20 cellular contexts compared by ENCODE assay signal in genomic region chr4:146245899-146246298, GRCh38. TPM values are rescaled to one million over a fixed set of nuclear protein-coding genes. Genes with fewer than 3 reads are reported as not detected.
DNase-seq lines count a peak whose midpoint lies in the region; ATAC-seq and TF ChIP-seq lines count a peak whose summit lies in the region.
"Had no signal": no experiment of that assay in that cellular context is flagged by ENCODE, and none has a peak within 500 bp of the region (broad histone marks: within the 10 kb centered on the region; RNA-seq: fewer than 3 reads in every experiment).

No MANE protein-coding gene starts in this region.

- no peak overlapping the region for H3K4me3 ChIP-seq in coronary artery
- H3K4me3 ChIP-seq: gastroesophageal sphincter had no signal

- peaks cover 53% of the 10 kb centered on the region for H3K4me1 Mint-ChIP-seq in activated naive CD8-positive, alpha-beta T cell treated with anti-CD3 and anti-CD28 coated beads, Interleukin-2, amount 50 U/mL, for 24 hours
- peaks cover 32% of the 10 kb centered on the region for H3K4me1 Mint-ChIP-seq in activated naive CD8-positive, alpha-beta T cell treated with anti-CD3 and anti-CD28 coated beads for 36 hours
- peaks cover 53% of the 10 kb centered on the region for H3K4me1 Mint-ChIP-seq in stimulated activated naive CD8-positive, alpha-beta T cell treated with anti-CD3 and anti-CD28 coated beads, Interleukin-15, Interleukin-2, amounts not matched to agents 100 ng/mL and 50 ng/mL, for 24 hours (ENCODE audit: low read depth)

- H3K27ac ChIP-seq in coronary artery = peak overlapping the region; percentile 3 to 47

- H3K4me3 Mint-ChIP-seq in activated naive CD8-positive, alpha-beta T cell treated with anti-CD3 and anti-CD28 coated beads, Interleukin-2, amount 50 U/mL, for 24 hours = no peak overlapping the region
- no peak overlapping the region for H3K4me3 Mint-ChIP-seq in activated naive CD8-positive, alpha-beta T cell treated with anti-CD3 and anti-CD28 coated beads for 36 hours
- H3K4me3 Mint-ChIP-seq in stimulated activated naive CD8-positive, alpha-beta T cell treated with anti-CD3 and anti-CD28 coated beads, Interleukin-15, Interleukin-2, amounts not matched to agents 100 ng/mL and 50 ng/mL, for 24 hours = peak overlapping the region; percentile 6
- H3K4me3 Mint-ChIP-seq: H9 had no signal

- no peak for TF ChIP-seq CTCF in coronary artery (IDR thresholded peaks at IDR 0.05)

- peaks cover 4% of the 10 kb centered on the region for H3K9me3 Mint-ChIP-seq in activated naive CD8-positive, alpha-beta T cell treated with anti-CD3 and anti-CD28 coated beads, Interleukin-2, amount 50 U/mL, for 24 hours
- H3K9me3 Mint-ChIP-seq in activated naive CD8-positive, alpha-beta T cell treated with anti-CD3 and anti-CD28 coated beads for 36 hours = no peaks in the 10 kb centered on the region
- no peaks in the 10 kb centered on the region for H3K9me3 Mint-ChIP-seq in stimulated activated naive CD8-positive, alpha-beta T cell treated with anti-CD3 and anti-CD28 coated beads, Interleukin-15, Interleukin-2, amounts not matched to agents 100 ng/mL and 50 ng/mL, for 24 hours
- H3K9me3 Mint-ChIP-seq: CD4-positive, CD25-positive, alpha-beta regulatory T cell; H9 had no signal

- H3K36me3 Mint-ChIP-seq in activated naive CD8-positive, alpha-beta T cell treated with anti-CD3 and anti-CD28 coated beads, Interleukin-2, amount 50 U/mL, for 24 hours (ENCODE audit: low read depth) = no peaks in the 10 kb centered on the region
- peaks cover 2% of the 10 kb centered on the region for H3K36me3 Mint-ChIP-seq in activated naive CD8-positive, alpha-beta T cell treated with anti-CD3 and anti-CD28 coated beads for 36 hours
- peaks cover 3% of the 10 kb centered on the region for H3K36me3 Mint-ChIP-seq in stimulated activated naive CD8-positive, alpha-beta T cell treated with anti-CD3 and anti-CD28 coated beads, Interleukin-15, Interleukin-2, amounts not matched to agents 100 ng/mL and 50 ng/mL, for 24 hours (ENCODE audit: low read depth)
- H3K36me3 Mint-ChIP-seq: CD4-positive, CD25-positive, alpha-beta regulatory T cell had no signal

- no peaks in the 10 kb centered on the region for H3K27me3 Mint-ChIP-seq in activated naive CD8-positive, alpha-beta T cell treated with anti-CD3 and anti-CD28 coated beads, Interleukin-2, amount 50 U/mL, for 24 hours
- H3K27me3 Mint-ChIP-seq in activated naive CD8-positive, alpha-beta T cell treated with anti-CD3 and anti-CD28 coated beads for 36 hours = peaks cover 3% of the 10 kb centered on the region
- H3K27me3 Mint-ChIP-seq in stimulated activated naive CD8-positive, alpha-beta T cell treated with anti-CD3 and anti-CD28 coated beads, Interleukin-15, Interleukin-2, amounts not matched to agents 100 ng/mL and 50 ng/mL, for 24 hours = no peaks in the 10 kb centered on the region
- H3K27me3 Mint-ChIP-seq: CD4-positive, CD25-positive, alpha-beta regulatory T cell had no signal

- peak; percentile 18 for DNase-seq in activated naive CD8-positive, alpha-beta T cell treated with anti-CD3 and anti-CD28 coated beads, Interleukin-2, amount 50 U/mL, for 24 hours
- no peak for DNase-seq in activated naive CD8-positive, alpha-beta T cell treated with anti-CD3 and anti-CD28 coated beads for 36 hours
- DNase-seq in M059J (ENCODE audit: low read depth) (peak; percentile 15), coronary artery (ENCODE audit: low spot score) (no peak), NCI-H1048 (lab: John Stamatoyannopoulos, UW) (no peak), kidney tubule cell (ENCODE audit: low spot score) (no peak)
- DNase-seq: activated CD4-positive, alpha-beta T cell treated with anti-CD3 and anti-CD28 coated beads for 1 hour; activated naive CD4-positive, alpha-beta T cell treated with Interleukin-2 at 50 U/mL for 16 hours; CD4-positive, CD25-positive, alpha-beta regulatory T cell; H9; Kasumi-1; mesendoderm; NCI-H1930; NCI-H345; NCI-H82; SHP77 treated with DMSO at 0.1 percent for 48 hours had no signal

- peak; percentile 52 for ATAC-seq in activated naive CD8-positive, alpha-beta T cell treated with anti-CD3 and anti-CD28 coated beads, Interleukin-2, amount 50 U/mL, for 24 hours
- ATAC-seq: gastroesophageal sphincter had no signal

- H3K27ac Mint-ChIP-seq in activated naive CD8-positive, alpha-beta T cell treated with anti-CD3 and anti-CD28 coated beads, Interleukin-2, amount 50 U/mL, for 24 hours = peak overlapping the region; percentile 72
- H3K27ac Mint-ChIP-seq in activated naive CD8-positive, alpha-beta T cell treated with anti-CD3 and anti-CD28 coated beads for 36 hours = no peak overlapping the region
- peak overlapping the region; percentile 75 for H3K27ac Mint-ChIP-seq in stimulated activated naive CD8-positive, alpha-beta T cell treated with anti-CD3 and anti-CD28 coated beads, Interleukin-15, Interleukin-2, amounts not matched to agents 100 ng/mL and 50 ng/mL, for 24 hours
- H3K27ac Mint-ChIP-seq: H9 had no signal

RNA-seq across cellular contexts. Expression of gene REELD1, which starts 31.6 kb away (rescaled TPM):
- under 1 TPM in 1 of 2 experiments, not detected in 1; 0.20 TPM for total RNA-seq in activated naive CD8-positive, alpha-beta T cell treated with anti-CD3 and anti-CD28 coated beads for 36 hours
- not detected in 2 replicates for total RNA-seq in M059J (2014; rRNA removed; shearing (Covaris generic))
- total RNA-seq: CD4-positive, CD25-positive, alpha-beta regulatory T cell; cerebellum; H9; urinary bladder had no signal

Comparison
In these comparisons a context has a peak if more than half of its experiments do, and no peak if none do; other contexts are left out.
1. DNase-seq: peak in activated naive CD8-positive, alpha-beta T cell treated with anti-CD3 and anti-CD28 coated beads, Interleukin-2, amount 50 U/mL, for 24 hours (single experiment) and M059J (single experiment); none in activated naive CD8-positive, alpha-beta T cell treated with anti-CD3 and anti-CD28 coated beads for 36 hours (single experiment), coronary artery (single experiment), NCI-H1048 (single experiment) and kidney tubule cell (single experiment).